2 cellular contexts compared by ENCODE assay signal in the genomic region with DNA sequence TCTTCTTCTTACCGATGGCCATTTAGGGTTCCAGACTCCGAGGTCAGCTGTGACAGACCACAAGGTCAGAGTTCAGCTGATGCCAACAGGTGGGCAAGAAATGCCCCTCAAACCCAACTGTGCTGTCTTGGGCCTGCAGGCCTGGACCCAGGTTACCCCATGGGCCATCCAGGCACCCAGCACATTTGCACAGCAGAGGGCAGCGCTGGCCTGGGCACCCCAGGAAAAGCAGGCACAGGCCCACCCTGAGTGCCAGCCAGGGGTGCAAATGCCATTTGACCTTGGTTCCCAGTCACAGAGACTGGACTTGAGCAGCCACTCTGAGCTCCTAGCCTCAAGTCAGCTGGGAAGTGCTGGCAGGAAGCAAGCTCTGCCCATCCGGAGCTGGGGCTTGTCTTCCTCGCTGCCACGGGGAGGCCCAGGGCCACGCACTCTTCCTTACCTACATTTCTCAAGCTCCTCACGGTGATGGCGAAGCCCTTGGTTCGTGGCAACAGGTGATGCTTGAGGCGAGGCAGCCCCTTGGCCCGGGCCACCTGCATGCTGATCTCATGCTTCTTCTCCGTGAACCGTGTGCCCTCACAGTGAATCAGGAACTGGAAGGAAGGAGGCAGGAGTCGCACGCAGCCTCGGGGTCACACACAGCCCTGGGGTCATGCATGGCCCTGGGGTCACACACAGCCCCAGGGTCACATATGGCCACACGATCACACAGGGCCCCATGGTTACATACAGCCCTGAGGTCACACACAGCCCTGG.
TF ChIP-seq lines count a peak whose summit lies in the region.

No MANE protein-coding gene starts in this region.

TF ChIP-seq in HEK293, 187 proteins besides CTCF, POLR2A, EP300 and RAD21:
- TF ChIP-seq ZNF624 (tag by site-specific recombination; IDR thresholded peaks at IDR 0.05) = no peak
- no peak for TF ChIP-seq ZNF184 (tag by site-specific recombination; IDR thresholded peaks at IDR 0.05)
- TF ChIP-seq, protein P1, sequence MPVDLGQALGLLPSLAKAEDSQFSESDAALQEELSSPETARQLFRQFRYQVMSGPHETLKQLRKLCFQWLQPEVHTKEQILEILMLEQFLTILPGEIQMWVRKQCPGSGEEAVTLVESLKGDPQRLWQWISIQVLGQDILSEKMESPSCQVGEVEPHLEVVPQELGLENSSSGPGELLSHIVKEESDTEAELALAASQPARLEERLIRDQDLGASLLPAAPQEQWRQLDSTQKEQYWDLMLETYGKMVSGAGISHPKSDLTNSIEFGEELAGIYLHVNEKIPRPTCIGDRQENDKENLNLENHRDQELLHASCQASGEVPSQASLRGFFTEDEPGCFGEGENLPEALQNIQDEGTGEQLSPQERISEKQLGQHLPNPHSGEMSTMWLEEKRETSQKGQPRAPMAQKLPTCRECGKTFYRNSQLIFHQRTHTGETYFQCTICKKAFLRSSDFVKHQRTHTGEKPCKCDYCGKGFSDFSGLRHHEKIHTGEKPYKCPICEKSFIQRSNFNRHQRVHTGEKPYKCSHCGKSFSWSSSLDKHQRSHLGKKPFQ (tag by site-specific recombination; IDR thresholded peaks at IDR 0.05) = no peak
- TF ChIP-seq SP2 (tag by site-specific recombination; IDR thresholded peaks at IDR 0.05) = no peak
- 0 out of 2 replicates have a peak, but pooled peaks have one; percentile 17 for TF ChIP-seq ZNF654 (tag by site-specific recombination; IDR thresholded peaks at IDR 0.05; ENCODE audit: low read depth)
- TF ChIP-seq, protein P2, sequence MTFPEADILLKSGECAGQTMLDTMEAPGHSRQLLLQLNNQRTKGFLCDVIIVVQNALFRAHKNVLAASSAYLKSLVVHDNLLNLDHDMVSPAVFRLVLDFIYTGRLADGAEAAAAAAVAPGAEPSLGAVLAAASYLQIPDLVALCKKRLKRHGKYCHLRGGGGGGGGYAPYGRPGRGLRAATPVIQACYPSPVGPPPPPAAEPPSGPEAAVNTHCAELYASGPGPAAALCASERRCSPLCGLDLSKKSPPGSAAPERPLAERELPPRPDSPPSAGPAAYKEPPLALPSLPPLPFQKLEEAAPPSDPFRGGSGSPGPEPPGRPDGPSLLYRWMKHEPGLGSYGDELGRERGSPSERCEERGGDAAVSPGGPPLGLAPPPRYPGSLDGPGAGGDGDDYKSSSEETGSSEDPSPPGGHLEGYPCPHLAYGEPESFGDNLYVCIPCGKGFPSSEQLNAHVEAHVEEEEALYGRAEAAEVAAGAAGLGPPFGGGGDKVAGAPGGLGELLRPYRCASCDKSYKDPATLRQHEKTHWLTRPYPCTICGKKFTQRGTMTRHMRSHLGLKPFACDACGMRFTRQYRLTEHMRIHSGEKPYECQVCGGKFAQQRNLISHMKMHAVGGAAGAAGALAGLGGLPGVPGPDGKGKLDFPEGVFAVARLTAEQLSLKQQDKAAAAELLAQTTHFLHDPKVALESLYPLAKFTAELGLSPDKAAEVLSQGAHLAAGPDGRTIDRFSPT (tag by site-specific recombination; IDR thresholded peaks at IDR 0.05) = 0 out of 2 replicates have a peak, but pooled peaks have one; percentile 12
- no peak for TF ChIP-seq KLF10 (tag by site-specific recombination; IDR thresholded peaks at IDR 0.05)
TF ChIP-seq in HEK293: peak in this region for 2.

TF ChIP-seq in GM12878, 131 proteins besides CTCF, POLR2A, EP300 and RAD21:
- no peak for TF ChIP-seq NR2F1 (conservative IDR thresholded peaks at IDR 0.05)
- no peak for TF ChIP-seq ZNF274 (IDR thresholded peaks at IDR 0.05; ENCODE audit: insufficient read depth, insufficient read length)
- 0 out of 2 replicates have a peak, but pooled peaks have one; percentile 21 for TF ChIP-seq SMC3 (IDR thresholded peaks at IDR 0.05; ENCODE audit: borderline replicate concordance, low read length)
- TF ChIP-seq, protein P3, sequence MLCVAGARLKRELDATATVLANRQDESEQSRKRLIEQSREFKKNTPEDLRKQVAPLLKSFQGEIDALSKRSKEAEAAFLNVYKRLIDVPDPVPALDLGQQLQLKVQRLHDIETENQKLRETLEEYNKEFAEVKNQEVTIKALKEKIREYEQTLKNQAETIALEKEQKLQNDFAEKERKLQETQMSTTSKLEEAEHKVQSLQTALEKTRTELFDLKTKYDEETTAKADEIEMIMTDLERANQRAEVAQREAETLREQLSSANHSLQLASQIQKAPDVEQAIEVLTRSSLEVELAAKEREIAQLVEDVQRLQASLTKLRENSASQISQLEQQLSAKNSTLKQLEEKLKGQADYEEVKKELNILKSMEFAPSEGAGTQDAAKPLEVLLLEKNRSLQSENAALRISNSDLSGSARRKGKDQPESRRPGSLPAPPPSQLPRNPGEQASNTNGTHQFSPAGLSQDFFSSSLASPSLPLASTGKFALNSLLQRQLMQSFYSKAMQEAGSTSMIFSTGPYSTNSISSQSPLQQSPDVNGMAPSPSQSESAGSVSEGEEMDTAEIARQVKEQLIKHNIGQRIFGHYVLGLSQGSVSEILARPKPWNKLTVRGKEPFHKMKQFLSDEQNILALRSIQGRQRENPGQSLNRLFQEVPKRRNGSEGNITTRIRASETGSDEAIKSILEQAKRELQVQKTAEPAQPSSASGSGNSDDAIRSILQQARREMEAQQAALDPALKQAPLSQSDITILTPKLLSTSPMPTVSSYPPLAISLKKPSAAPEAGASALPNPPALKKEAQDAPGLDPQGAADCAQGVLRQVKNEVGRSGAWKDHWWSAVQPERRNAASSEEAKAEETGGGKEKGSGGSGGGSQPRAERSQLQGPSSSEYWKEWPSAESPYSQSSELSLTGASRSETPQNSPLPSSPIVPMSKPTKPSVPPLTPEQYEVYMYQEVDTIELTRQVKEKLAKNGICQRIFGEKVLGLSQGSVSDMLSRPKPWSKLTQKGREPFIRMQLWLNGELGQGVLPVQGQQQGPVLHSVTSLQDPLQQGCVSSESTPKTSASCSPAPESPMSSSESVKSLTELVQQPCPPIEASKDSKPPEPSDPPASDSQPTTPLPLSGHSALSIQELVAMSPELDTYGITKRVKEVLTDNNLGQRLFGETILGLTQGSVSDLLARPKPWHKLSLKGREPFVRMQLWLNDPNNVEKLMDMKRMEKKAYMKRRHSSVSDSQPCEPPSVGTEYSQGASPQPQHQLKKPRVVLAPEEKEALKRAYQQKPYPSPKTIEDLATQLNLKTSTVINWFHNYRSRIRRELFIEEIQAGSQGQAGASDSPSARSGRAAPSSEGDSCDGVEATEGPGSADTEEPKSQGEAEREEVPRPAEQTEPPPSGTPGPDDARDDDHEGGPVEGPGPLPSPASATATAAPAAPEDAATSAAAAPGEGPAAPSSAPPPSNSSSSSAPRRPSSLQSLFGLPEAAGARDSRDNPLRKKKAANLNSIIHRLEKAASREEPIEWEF (IDR thresholded peaks at IDR 0.05; ENCODE audit: insufficient replicate concordance, low read depth, low read length) = no peak
- TF ChIP-seq EED (IDR thresholded peaks at IDR 0.05; ENCODE audit: low read depth) = no peak
- TF ChIP-seq TAF1 (IDR thresholded peaks at IDR 0.05; ENCODE audit: borderline replicate concordance, low read depth, low read length) = no peak
- no peak for TF ChIP-seq ZBED1 (IDR thresholded peaks at IDR 0.05; ENCODE audit: borderline replicate concordance)
- no peak for TF ChIP-seq KLF5 (IDR thresholded peaks at IDR 0.05; ENCODE audit: partially characterized antibody)
